15 cellular contexts compared by ENCODE assay signal in the genomic region with DNA sequence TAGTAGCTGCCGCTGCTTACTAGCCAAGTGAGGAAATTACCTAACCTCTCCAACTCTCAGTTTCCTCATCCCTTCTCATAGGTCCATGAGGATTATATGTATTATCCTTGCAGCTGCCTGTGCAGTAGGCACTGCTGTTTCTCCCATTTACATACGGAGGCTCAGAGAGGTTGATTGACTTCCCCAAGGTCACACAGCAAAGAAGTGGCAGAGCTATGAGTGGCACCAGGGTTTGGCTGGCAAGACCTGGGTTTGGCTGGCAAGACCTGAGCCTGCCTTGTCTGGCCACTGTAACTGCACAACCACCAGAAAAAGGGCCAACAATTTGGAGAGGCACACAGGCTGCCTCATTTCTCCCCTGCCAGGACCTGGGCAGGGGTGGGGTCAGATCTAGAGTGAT. TPM values are rescaled to one million over a fixed set of nuclear protein-coding genes. Genes with fewer than 3 reads are reported as not detected.
"Had no signal": no experiment of that assay in that cellular context is flagged by ENCODE, and none has a peak within 500 bp of the region (broad histone marks: within the 10 kb centered on the region; RNA-seq: fewer than 3 reads in every experiment).

No MANE protein-coding gene starts in this region.

- H3K36me3 Mint-ChIP-seq: natural killer cell had no signal

- H3K9me3 ChIP-seq: suprapubic skin, upper lobe of right lung had no signal

- DNase-seq: activated CD4-positive, alpha-beta T cell treated with anti-CD3 and anti-CD28 coated beads, Interleukin-2, amount 50 U/mL, for 48 hours; activated naive CD4-positive, alpha-beta T cell treated with Interleukin-2 at 50 U/mL for 16 hours; activated naive CD8-positive, alpha-beta T cell treated with anti-CD3 and anti-CD28 coated beads, Interleukin-2, amount 50 U/mL, for 24 hours; activated T-cell treated with anti-CD3 and anti-CD28 coated beads, Interleukin-2, amount 50 U/mL, for 72 hours; immature natural killer cell; mammary epithelial cell; natural killer cell; stimulated activated CD4-positive, alpha-beta T cell treated with anti-CD3 and anti-CD28 coated beads, Interleukin-2, amount 100 ng/mL, for 48 hours; stimulated activated CD8-positive, alpha-beta memory T cell treated with anti-CD3 and anti-CD28 coated beads, Interleukin-4, amount 100 ng/mL, for 48 hours; stimulated activated naive CD8-positive, alpha-beta T cell treated with anti-CD3 and anti-CD28 coated beads, Interleukin-15, Interleukin-2, amounts not matched to agents 100 U/mL and 50 U/mL, for 24 hours; upper lobe of right lung had no signal

- H3K4me3 ChIP-seq: suprapubic skin, upper lobe of right lung had no signal

- ATAC-seq: activated naive CD8-positive, alpha-beta T cell treated with anti-CD3 and anti-CD28 coated beads, Interleukin-2, amount 50 U/mL, for 24 hours; activated T-cell treated with anti-CD3 and anti-CD28 coated beads, Interleukin-2, amount 50 U/mL, for 72 hours; esophagus mucosa; natural killer cell; stimulated activated naive CD8-positive, alpha-beta T cell treated with anti-CD3 and anti-CD28 coated beads, Interleukin-15, Interleukin-2, amounts not matched to agents 100 U/mL and 50 U/mL, for 24 hours; upper lobe of right lung had no signal

- H3K36me3 ChIP-seq: suprapubic skin, upper lobe of right lung had no signal

- H3K27ac ChIP-seq: suprapubic skin, upper lobe of right lung had no signal

- H3K9me3 Mint-ChIP-seq: activated naive CD8-positive, alpha-beta T cell treated with anti-CD3 and anti-CD28 coated beads, Interleukin-2, amount 50 U/mL, for 24 hours; activated T-cell treated with anti-CD3 and anti-CD28 coated beads, Interleukin-2, amount 50 U/mL, for 72 hours; central memory CD8-positive, alpha-beta T cell; immature natural killer cell; natural killer cell; T-helper 1 cell treated with Interleukin-12 subunit alpha and Interleukin-12 subunit beta and Interleukin-4 antibody, amounts not matched to agents 30 μg/mL and 1 μg/mL, for 36 hours had no signal

- H3K4me3 Mint-ChIP-seq: activated naive CD8-positive, alpha-beta T cell treated with anti-CD3 and anti-CD28 coated beads, Interleukin-2, amount 50 U/mL, for 24 hours; activated T-cell treated with anti-CD3 and anti-CD28 coated beads, Interleukin-2, amount 50 U/mL, for 72 hours; central memory CD8-positive, alpha-beta T cell; immature natural killer cell; natural killer cell; T-helper 1 cell treated with Interleukin-12 subunit alpha and Interleukin-12 subunit beta and Interleukin-4 antibody, amounts not matched to agents 30 μg/mL and 1 μg/mL, for 36 hours had no signal

- H3K27ac Mint-ChIP-seq: activated naive CD8-positive, alpha-beta T cell treated with anti-CD3 and anti-CD28 coated beads, Interleukin-2, amount 50 U/mL, for 24 hours; activated T-cell treated with anti-CD3 and anti-CD28 coated beads, Interleukin-2, amount 50 U/mL, for 72 hours; immature natural killer cell; T-helper 1 cell treated with Interleukin-12 subunit alpha and Interleukin-12 subunit beta and Interleukin-4 antibody, amounts not matched to agents 30 μg/mL and 1 μg/mL, for 36 hours had no signal

RNA-seq across cellular contexts. Expression of a gene that starts 2.5 kb away (rescaled TPM):
- total RNA-seq: natural killer cell had no signal
